Comparison of ENCODE assay signal across 8 cellular contexts in genomic region chr3:151439652-151440125, GRCh38. TPM values are rescaled to one million over a fixed set of nuclear protein-coding genes. Genes with fewer than 3 reads are reported as not detected.
DNase-seq lines count a peak whose midpoint lies in the region; ATAC-seq and TF ChIP-seq lines count a peak whose summit lies in the region.

No MANE protein-coding gene starts in this region.

- H3K9me3 Mint-ChIP-seq in endodermal cell = no peaks in the 10 kb centered on the region

- peaks cover 6% of the 10 kb centered on the region for H3K4me1 ChIP-seq in endodermal cell (ENCODE audit: control insufficient read depth, insufficient read depth, low read length)

- ATAC-seq in GM21723 (IDR thresholded peaks at IDR 0.05; ENCODE audit: unreplicated experiment) = peak; percentile 84

- H3K36me3 ChIP-seq in endodermal cell (ENCODE audit: control insufficient read depth, insufficient read depth, low read length) = no peaks in the 10 kb centered on the region

- WGBS in endodermal cell (ENCODE audit: insufficient coverage in 1 of 2, insufficient read length in 1 of 2), 2 experiments = 57 to 64% methylated on average over 3 of the region's 3 CpGs

- no peak overlapping the region for H3K27ac Mint-ChIP-seq in endodermal cell

- no peaks in the 10 kb centered on the region for H3K36me3 Mint-ChIP-seq in endodermal cell (ENCODE audit: low read depth)

- peak; percentile 85 for TF ChIP-seq CTCF in endodermal cell (conservative IDR thresholded peaks at IDR 0.05)

- no peak overlapping the region for H3K4me3 ChIP-seq in endodermal cell (ENCODE audit: low read length)

- H3K27ac ChIP-seq in endodermal cell (ENCODE audit: low read depth, low read length) = no peak overlapping the region

- no peak overlapping the region for H3K9ac ChIP-seq in endodermal cell (ENCODE audit: extremely low read depth, low read length, poor library complexity, severe bottlenecking)

- H3K4me1 Mint-ChIP-seq in endodermal cell = peaks cover 7% of the 10 kb centered on the region

- H3K27me3 Mint-ChIP-seq in endodermal cell (ENCODE audit: insufficient read depth) = no peaks in the 10 kb centered on the region

- no peaks in the 10 kb centered on the region for H3K27me3 ChIP-seq in endodermal cell (ENCODE audit: control insufficient read depth, insufficient read depth, low read length, poor library complexity, severe bottlenecking)

- H3K9me3 ChIP-seq in endodermal cell (ENCODE audit: control insufficient read depth, low read length) = no peaks in the 10 kb centered on the region

- peak; percentile 6 for DNase-seq in DMS153 treated with DMSO at 0.1 percent for 48 hours (lab: John Stamatoyannopoulos, UW; ENCODE audit: unreplicated experiment)
- no peak for DNase-seq in DMS153 (lab: John Stamatoyannopoulos, UW)
- DNase-seq in LoVo (ENCODE audit: low spot score) = peak; percentile 54
- peak; percentile 69 for DNase-seq in RKO (ENCODE audit: low spot score)
- DNase-seq in endodermal cell = no peak
- peak; percentile 56 for DNase-seq in middle frontal gyrus (ENCODE audit: extremely low spot score, low spot score)
- no peak for DNase-seq in stimulated activated CD4-positive, alpha-beta T cell treated with anti-CD3 and anti-CD28 coated beads, Interleukin-12 subunit alpha, Interleukin-12 subunit beta, amount 100 ng/mL, for 4 hours

- no peak overlapping the region for H3K4me3 Mint-ChIP-seq in endodermal cell

RNA-seq across cellular contexts. Expression of gene IGSF10, which starts 21.2 kb away (rescaled TPM):
- under 1 TPM; 0.24 to 0.44 TPM for total RNA-seq in endodermal cell
- polyA plus RNA-seq in endodermal cell (2013, experiment 1 of 2) = 0.43 TPM
- polyA plus RNA-seq in endodermal cell (2013, experiment 2 of 2) = 0.33 TPM

RNA-seq across cellular contexts. Expression of gene P2RY12, which starts 55.1 kb away (rescaled TPM):
- total RNA-seq in endodermal cell = not detected
- not detected for polyA plus RNA-seq in endodermal cell (2013, experiment 1 of 2)
- not detected for polyA plus RNA-seq in endodermal cell (2013, experiment 2 of 2)

Comparison
In these comparisons a context has a peak if more than half of its experiments do, and no peak if none do; other contexts are left out.
1. DNase-seq: peak in DMS153 treated with DMSO at 0.1 percent for 48 hours (single experiment), LoVo (single experiment), RKO (single experiment) and middle frontal gyrus (single experiment); none in DMS153 (single experiment), endodermal cell (single experiment) and stimulated activated CD4-positive, alpha-beta T cell treated with anti-CD3 and anti-CD28 coated beads, Interleukin-12 subunit alpha, Interleukin-12 subunit beta, amount 100 ng/mL, for 4 hours (single experiment).